In the genomic region with DNA sequence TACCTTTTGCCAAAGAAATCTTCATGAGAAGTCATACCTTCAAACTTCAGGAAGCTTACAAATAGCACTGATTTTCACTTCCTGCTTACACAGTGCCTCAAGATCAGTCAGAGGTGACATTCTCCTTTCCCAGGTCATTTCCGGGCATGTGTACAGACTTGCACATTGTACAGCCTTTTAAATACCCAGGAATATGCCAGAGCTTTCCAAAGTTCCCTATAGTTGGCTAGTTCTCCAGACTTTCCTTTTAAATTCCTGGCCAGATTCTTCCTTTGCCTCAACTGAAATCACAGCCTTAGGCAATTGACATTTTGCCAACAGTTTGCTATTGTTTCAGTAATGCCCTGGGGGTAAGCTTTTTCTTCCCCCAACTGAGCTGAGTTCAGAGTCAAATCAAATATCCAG, we compare ENCODE assay signal across 9 cellular contexts. TPM values are rescaled to one million over a fixed set of nuclear protein-coding genes. Genes with fewer than 3 reads are reported as not detected.
DNase-seq lines count a peak whose midpoint lies in the region; ATAC-seq and TF ChIP-seq lines count a peak whose summit lies in the region.
"Had no signal": no experiment of that assay in that cellular context is flagged by ENCODE, and none has a peak within 500 bp of the region (broad histone marks: within the 10 kb centered on the region; RNA-seq: fewer than 3 reads in every experiment).

No MANE protein-coding gene starts in this region.

- ATAC-seq in GM21786 (IDR thresholded peaks at IDR 0.05; ENCODE audit: unreplicated experiment) = peak; percentile 38
- no peak for ATAC-seq in activated CD4-positive, CD25-positive, alpha-beta regulatory T cell treated with anti-CD3 and anti-CD28 coated beads, Interleukin-2, amount 50 U/mL, for 24 hours

- H3K4me1 Mint-ChIP-seq in CD14-positive monocyte = peaks cover 23% of the 10 kb centered on the region

- peak; percentile 82 for DNase-seq in NCI-H69 (lab: John Stamatoyannopoulos, UW)
- peak; percentile 6 for DNase-seq in germinal center (ENCODE audit: low spot score)
- DNase-seq in stimulated activated CD4-positive, alpha-beta T cell treated with anti-CD3 and anti-CD28 coated beads, Interleukin-4, amount 100 ng/mL, for 4 hours = no peak
- DNase-seq in CD14-positive monocyte (ENCODE audit: low spot score) = no peak
- no peak for DNase-seq in KBM-7
- DNase-seq: occipital lobe had no signal

- peaks cover 7 to 9% of the 10 kb centered on the region in 2 donors for H3K36me3 Mint-ChIP-seq in CD14-positive monocyte

- no peak overlapping the region for H3K27ac Mint-ChIP-seq in CD14-positive monocyte

- intact Hi-C loops in CD14-positive monocyte (cut with micrococcal nuclease) = no loop called here

- H3K4me3 ChIP-seq in GM08714 (ENCODE audit: low read length) = peak overlapping the region; percentile 64; the same call in 1 of the 2 replicates

- no peak for TF ChIP-seq CTCF in CD14-positive monocyte (IDR thresholded peaks at IDR 0.05)

- no peak overlapping the region for H3K4me3 Mint-ChIP-seq in CD14-positive monocyte

- in situ Hi-C loops in KBM-7 (cut with MboI; ENCODE audit: low pct_unique_long_range_greater_than_20kb, low sequenced_read_pairs) = no loop called here

- H3K27me3 Mint-ChIP-seq in CD14-positive monocyte (ENCODE audit: low read depth in 3 of 3) = peaks cover 0 to 3% (median 0%) of the 10 kb centered on the region in 3 donors

- peaks cover 2 to 11% (median 7%) of the 10 kb centered on the region in 7 donors for H3K9me3 Mint-ChIP-seq in CD14-positive monocyte

RNA-seq across cellular contexts. Expression of gene RFX3, which starts 47.2 kb away (rescaled TPM):
- polyA plus RNA-seq in CD14-positive monocyte = 1 to 10 TPM; 1.7 to 3.2 TPM

Comparison
In these comparisons a context has a peak if more than half of its experiments do, and no peak if none do; other contexts are left out.
1. DNase-seq: peak in NCI-H69 (single experiment) and germinal center (single experiment); none in stimulated activated CD4-positive, alpha-beta T cell treated with anti-CD3 and anti-CD28 coated beads, Interleukin-4, amount 100 ng/mL, for 4 hours (0 of 2), CD14-positive monocyte (single experiment) and KBM-7 (single experiment).